In the genomic region with DNA sequence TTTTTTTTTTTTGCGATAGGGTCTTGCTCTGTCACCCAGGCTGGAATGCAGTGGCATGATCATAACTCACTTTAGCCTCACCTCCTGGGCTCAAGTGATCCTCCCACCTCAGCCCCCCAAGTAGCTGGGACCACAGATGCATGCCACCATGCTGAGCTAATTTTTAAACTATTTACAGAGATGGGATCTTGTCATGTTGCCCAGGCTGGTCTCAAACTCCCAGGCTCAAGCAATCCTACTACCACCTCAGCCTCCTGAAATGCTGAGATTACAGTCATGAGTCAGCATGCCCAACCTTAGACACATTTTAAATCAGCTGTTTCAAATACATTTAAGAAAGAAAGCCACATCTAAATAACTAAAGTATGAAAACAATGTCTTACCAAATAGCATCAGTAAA, we compare ENCODE assay signal across 15 cellular contexts.
"Had no signal": no experiment of that assay in that cellular context is flagged by ENCODE, and none has a peak within 500 bp of the region (broad histone marks: within the 10 kb centered on the region; RNA-seq: fewer than 3 reads in every experiment).

No MANE protein-coding gene starts in this region.

- H3K9me3 ChIP-seq: ovary had no signal

- DNase-seq: activated CD4-positive, alpha-beta T cell treated with anti-CD3 and anti-CD28 coated beads, Interleukin-2, amount 50 U/mL, for 1 hour; activated CD8-positive, alpha-beta memory T cell treated with anti-CD3 and anti-CD28 coated beads for 24 hours; activated gamma-delta T cell treated with Interleukin-2 at 50 U/mL for 16 hours; activated naive CD8-positive, alpha-beta T cell treated with anti-CD3 and anti-CD28 coated beads for 36 hours; anterior cingulate cortex; heart right ventricle; left colon; ovary; spleen; upper lobe of right lung had no signal

- H3K4me3 ChIP-seq: cardiac muscle cell, gastroesophageal sphincter, heart right ventricle, ovary, spleen, suprapubic skin, upper lobe of right lung had no signal

- H3K36me3 ChIP-seq: cardiac muscle cell, gastroesophageal sphincter, heart right ventricle, ovary, spleen, suprapubic skin, upper lobe of right lung had no signal

- H3K27me3 ChIP-seq: cardiac muscle cell, gastroesophageal sphincter, heart right ventricle, ovary, spleen, suprapubic skin, upper lobe of right lung had no signal

- H3K27ac ChIP-seq: cardiac muscle cell, gastroesophageal sphincter, heart right ventricle, ovary, spleen, suprapubic skin, upper lobe of right lung had no signal

- H3K4me1 ChIP-seq: gastroesophageal sphincter, heart right ventricle, spleen, suprapubic skin, upper lobe of right lung had no signal

- ATAC-seq: activated CD4-positive, CD25-positive, alpha-beta regulatory T cell treated with anti-CD3 and anti-CD28 coated beads, Interleukin-2, amount 50 U/mL, for 24 hours; gastroesophageal sphincter; heart right ventricle; left colon; sciatic nerve; upper lobe of right lung had no signal
